9 cellular contexts compared by ENCODE assay signal in the genomic region with DNA sequence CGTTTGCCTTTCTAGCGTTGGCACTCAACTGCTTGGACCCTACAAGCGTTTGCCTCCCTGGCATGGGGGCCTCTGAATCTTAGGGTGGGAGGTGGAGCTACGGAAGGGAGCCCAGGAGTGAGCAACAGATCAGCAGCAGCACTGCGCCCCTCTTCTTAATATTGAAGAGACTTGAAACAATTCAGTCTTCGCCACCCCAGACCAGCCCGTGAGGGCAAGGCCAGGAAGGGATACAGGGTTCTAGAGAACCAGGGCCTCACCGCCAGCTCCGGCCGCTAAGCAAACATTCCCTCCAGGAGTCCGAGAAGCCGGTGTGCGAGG. TPM values are rescaled to one million over a fixed set of nuclear protein-coding genes. Genes with fewer than 3 reads are reported as not detected.
DNase-seq lines count a peak whose midpoint lies in the region; ATAC-seq, FAIRE-seq and TF ChIP-seq lines count a peak whose summit lies in the region.
"Had no signal": no experiment of that assay in that cellular context is flagged by ENCODE, and none has a peak within 500 bp of the region (broad histone marks: within the 10 kb centered on the region; RNA-seq: fewer than 3 reads in every experiment).

No MANE protein-coding gene starts in this region.

- no peaks in the 10 kb centered on the region; a peak in 1 of 4 replicates for H3K79me2 ChIP-seq in H1 (ENCODE audit: control insufficient read depth in 1 of 2, insufficient read depth in 2 of 2, low read length in 2 of 2)

- H4K8ac ChIP-seq in H1 (ENCODE audit: extremely low read depth, insufficient read depth, low read length), result peak overlapping the region; percentile 92

- H3K4me3 ChIP-seq in heart right ventricle, result peak overlapping the region; percentile 61 to 83 (median 74)
- H3K4me3 ChIP-seq in H1 (ENCODE audit: extremely low read depth in 1 of 4, insufficient read depth in 2 of 4, low read depth in 3 of 4, low read length in 4 of 4), result peak overlapping the region; percentile 52 to 84 (median 79)

- no peak for TF ChIP-seq RAD21 in H1 (IDR thresholded peaks at IDR 0.05 in 1 of 2, conservative IDR thresholded peaks at IDR 0.05 in 1 of 2; ENCODE audit: low read depth in 2 of 2, low read length in 2 of 2)

- 0 out of 2 replicates have a peak, but pooled peaks cover 2% of the 10 kb centered on the region for H3K79me1 ChIP-seq in H1 (ENCODE audit: low read depth, low read length)

- peaks cover 0 to 61% (median 0%) of the 10 kb centered on the region in 7 donors for H3K27me3 ChIP-seq in heart right ventricle
- peaks cover 0 to 22% (median 13%) of the 10 kb centered on the region in 4 experiments; a peak in 5 of 7 replicates for H3K27me3 ChIP-seq in H1 (replicated peaks in 1 of 4; ENCODE audit: control insufficient read depth in 3 of 4, extremely low read depth in 1 of 4, insufficient read depth in 3 of 4, low read length in 3 of 4)

- H3K4me1 ChIP-seq in heart right ventricle (peaks cover 8 to 75% (median 48%) of the 10 kb centered on the region in 9 donors), H1 (replicated peaks in 1 of 4; ENCODE audit: control insufficient read depth in 3 of 4, insufficient read depth in 4 of 4, low read length in 3 of 4) (peaks cover 10 to 42% (median 32%) of the 10 kb centered on the region in 4 experiments)

- peak overlapping the region; percentile 34; the same call in 1 of the 2 replicates for H2AFZ ChIP-seq in H1 (ENCODE audit: low read length)

- H3K27ac Mint-ChIP-seq in natural killer cell treated with Interleukin-12 subunit alpha and Interleukin-12 subunit beta and Interleukin-15 and Interleukin-18, amount 100 ng/mL, for 72 hours, result no peak overlapping the region

- H4K5ac ChIP-seq in H1 (ENCODE audit: insufficient read length, low read depth, low read length), result peak overlapping the region; percentile 81

- no peak for FAIRE-seq in H1 (lab: Jason Lieb, UNC)

- no peak overlapping the region for H3K14ac ChIP-seq in H1 (ENCODE audit: insufficient read length)

- no peak overlapping the region for H2AK5ac ChIP-seq in H1 (ENCODE audit: low read depth, low read length)

- CTCF ChIA-PET in H1 (lab: Charles Lee; ENCODE audit: partially characterized antibody), result interaction anchor here (0.5 to 1.4 kb wide), 12 partner anchors 12 to 861 kb away, joined by 3 to 9 read pairs (median 4); a partner anchor contains a TSS

- ATAC-seq in heart right ventricle (no peak), left ventricle myocardium superior (no peak), HG02884 (IDR thresholded peaks at IDR 0.05; ENCODE audit: unreplicated experiment) (no peak), GM18867 (IDR thresholded peaks at IDR 0.05; ENCODE audit: unreplicated experiment) (no peak)
- ATAC-seq in natural killer cell treated with Interleukin-12 subunit alpha and Interleukin-12 subunit beta and Interleukin-15 and Interleukin-18, amount 100 ng/mL, for 72 hours, result no peak

- no peak overlapping the region for H3K23ac ChIP-seq in H1 (ENCODE audit: insufficient read length)

- TF ChIP-seq CTCF in heart right ventricle (IDR thresholded peaks at IDR 0.05), result no peak
- no peak for TF ChIP-seq CTCF in H1 (IDR thresholded peaks at IDR 0.05; ENCODE audit: control extremely low read depth in 1 of 3, insufficient read depth in 1 of 3, low read depth in 1 of 3, low read length in 3 of 3)

- intact Hi-C loops in heart right ventricle (cut with DNase I), result loop anchor here in 1 of 10 donors (2.0 kb wide), 1 partner anchor 26 kb away; no protein-coding TSS in a partner anchor
- intact Hi-C loops in left ventricle myocardium superior (cut with micrococcal nuclease), result no loop called here

- H3K4me1 Mint-ChIP-seq in natural killer cell treated with Interleukin-12 subunit alpha and Interleukin-12 subunit beta and Interleukin-15 and Interleukin-18, amount 100 ng/mL, for 72 hours (ENCODE audit: low read depth in 2 of 2), result peaks cover 0 to 2% of the 10 kb centered on the region in 2 donors

- H3K4ac ChIP-seq in H1 (replicated peaks; ENCODE audit: insufficient read length, low read depth, low read length), result peak overlapping the region; percentile 46

- no peak overlapping the region for H2BK20ac ChIP-seq in H1 (ENCODE audit: low read length)

- peak overlapping the region; percentile 96 to 100 for H3K4me2 ChIP-seq in H1 (ENCODE audit: insufficient read depth in 1 of 2, low read depth in 2 of 2, low read length in 2 of 2)

- peak overlapping the region; percentile 97 for H2BK12ac ChIP-seq in H1 (ENCODE audit: low read depth, low read length)

- H2BK15ac ChIP-seq in H1 (ENCODE audit: low read length), result peak overlapping the region; percentile 99

- no peaks in the 10 kb centered on the region for H3K9me3 Mint-ChIP-seq in natural killer cell treated with Interleukin-12 subunit alpha and Interleukin-12 subunit beta and Interleukin-15 and Interleukin-18, amount 100 ng/mL, for 72 hours

- no peak for DNase-seq in heart right ventricle
- DNase-seq in left ventricle myocardium superior, result no peak
- DNase-seq in H1 (ENCODE audit: low read depth in 1 of 2, low spot score in 2 of 2), result no peak
- DNase-seq in natural killer cell treated with Interleukin-12 subunit alpha and Interleukin-12 subunit beta and Interleukin-15 and Interleukin-18, amount 100 ng/mL, for 72 hours (ENCODE audit: low spot score), result no peak
- DNase-seq in SKM-1 (lab: John Stamatoyannopoulos, UW; ENCODE audit: unreplicated experiment), result no peak
- DNase-seq in NCI-H526 treated with DMSO at 0.1 percent for 48 hours (lab: John Stamatoyannopoulos, UW), result no peak

- no peaks in the 10 kb centered on the region for H3K36me3 Mint-ChIP-seq in natural killer cell treated with Interleukin-12 subunit alpha and Interleukin-12 subunit beta and Interleukin-15 and Interleukin-18, amount 100 ng/mL, for 72 hours

- no peak overlapping the region for H3K56ac ChIP-seq in H1 (replicated peaks; ENCODE audit: insufficient read length, low read depth, low read length)

- peak overlapping the region; percentile 18 for H2BK120ac ChIP-seq in H1 (replicated peaks; ENCODE audit: low read depth, low read length)

- POLR2A ChIA-PET in H1 (lab: Charles Lee; ENCODE audit: partially characterized antibody), result interaction anchor here (0.7 to 2.7 kb wide), 12 partner anchors 10 to 69 kb away, joined by 3 to 8 read pairs (median 4); a partner anchor contains a TSS

- H4K91ac ChIP-seq in H1 (replicated peaks; ENCODE audit: insufficient read length, low read length), result peak overlapping the region; percentile 92

- peak overlapping the region; percentile 32 for H3K4me3 Mint-ChIP-seq in natural killer cell treated with Interleukin-12 subunit alpha and Interleukin-12 subunit beta and Interleukin-15 and Interleukin-18, amount 100 ng/mL, for 72 hours

- H3K36me3 ChIP-seq in heart right ventricle (no peaks in the 10 kb centered on the region), H1 (ENCODE audit: control insufficient read depth in 2 of 4, insufficient read depth in 4 of 4, low read length in 3 of 4) (no peaks in the 10 kb centered on the region)

- TF ChIP-seq EP300 in H1 (IDR thresholded peaks at IDR 0.05; ENCODE audit: borderline replicate concordance in 1 of 2, low read depth in 2 of 2, low read length in 2 of 2), result no peak

- H3K27me3 Mint-ChIP-seq in natural killer cell treated with Interleukin-12 subunit alpha and Interleukin-12 subunit beta and Interleukin-15 and Interleukin-18, amount 100 ng/mL, for 72 hours, result peaks cover 20% of the 10 kb centered on the region in 2 donors

- H3K23me2 ChIP-seq in H1 (ENCODE audit: low read depth, low read length), result peaks cover 24% of the 10 kb centered on the region

- H4K20me1 ChIP-seq in H1 (replicated peaks in 1 of 2; ENCODE audit: control insufficient read depth in 1 of 2, insufficient read depth in 2 of 2, low read length in 2 of 2), result peaks cover 0 to 2% of the 10 kb centered on the region in 2 experiments

- no peak; a peak in 1 of 3 replicates for TF ChIP-seq POLR2A in H1 (IDR thresholded peaks at IDR 0.05; ENCODE audit: control extremely low read depth in 1 of 2, low read depth in 2 of 2, low read length in 2 of 2)

- H3K9ac ChIP-seq in H1 (replicated peaks in 1 of 4; ENCODE audit: extremely low read depth in 1 of 4, low read depth in 3 of 4, low read length in 3 of 4), result peak overlapping the region in 3 of 4 experiments; percentile 20 to 46 (median 22); a peak in 3 of 7 replicates

- WGBS in heart right ventricle, 2 donors, result 20 to 25% methylated on average over 13 of the region's 13 CpGs
- 5% methylated on average over 13 of the region's 13 CpGs; no CpG with 5 or more reads in 1 of the 2 experiments for WGBS in H1 (ENCODE audit: extremely low coverage in 1 of 2, insufficient coverage in 1 of 2, insufficient read length in 1 of 2, insufficient replicate concordance in 2 of 2, low coverage in 1 of 2, low lambda C conversion rate in 2 of 2, missing lambda C conversion rate in 1 of 2), 2 experiments

- no peaks in the 10 kb centered on the region for H3K9me3 ChIP-seq in heart right ventricle
- no peaks in the 10 kb centered on the region for H3K9me3 ChIP-seq in H1 (ENCODE audit: insufficient read depth in 2 of 2, low read depth in 1 of 2, low read length in 1 of 2)

- peak overlapping the region; percentile 83 to 99 (median 96) for H3K27ac ChIP-seq in heart right ventricle
- no peak overlapping the region for H3K27ac ChIP-seq in H1 (ENCODE audit: low read depth, low read length)

- H3K18ac ChIP-seq in H1 (ENCODE audit: extremely low read depth, low read length), result peak overlapping the region; percentile 76

- peak overlapping the region; percentile 73; the same call in 1 of the 2 replicates for H2BK5ac ChIP-seq in H1 (ENCODE audit: low read depth, low read length)

RNA-seq across cellular contexts. Expression of a gene that starts 1.5 kb away (rescaled TPM):
- total RNA-seq in heart right ventricle (10 to 100 TPM; 28.0 to 41.0 (median 32.5) TPM), left ventricle myocardium superior (34.4 TPM)
- polyA plus RNA-seq in heart right ventricle (10 to 100 TPM; 29.5 to 38.2 TPM), H1 (2011; rRNA removed) (55.8 and 58.7 TPM in 2 replicates)
- 17.1 and 18.3 TPM in 2 replicates for total RNA-seq in H1 (2021; fragmentation: NEBNext Ultra II Directional; extraction: Animal tissue kit (Norgen Biotek cat#: 25700))
- polyA plus RNA-seq in H1 (2011; cell fraction: cytosol; rRNA removed), result 47.4 TPM
- 60.7 TPM for polyA plus RNA-seq in H1 (2011; cell fraction: nucleus; rRNA removed)
- 8.3 to 26.4 TPM (median 23.9 TPM) in 4 replicates for polyA plus RNA-seq in H1 (2012, experiment 1 of 2)
- 21.0 TPM for polyA plus RNA-seq in H1 (2012, experiment 2 of 2)
- 21.4 TPM for polyA plus RNA-seq in H1 (2013, experiment 1 of 2)
- 20.6 TPM for polyA plus RNA-seq in H1 (2013, experiment 2 of 2)
- polyA minus RNA-seq in H1 (2011; rRNA and poly(A)+ RNA removed), result 23.1 and 27.5 TPM in 2 replicates
- polyA minus RNA-seq in H1 (2011; cell fraction: cytosol; rRNA and poly(A)+ RNA removed), result 29.0 TPM
- polyA minus RNA-seq in H1 (2011; cell fraction: nucleus; rRNA and poly(A)+ RNA removed), result 19.2 TPM
- under 1 TPM in 1 of 2 donors, not detected in 1; 0.25 TPM for total RNA-seq in natural killer cell treated with Interleukin-12 subunit alpha and Interleukin-12 subunit beta and Interleukin-15 and Interleukin-18, amount 100 ng/mL, for 72 hours

RNA-seq across cellular contexts. Expression of a gene that starts 36.1 kb away (rescaled TPM):
- total RNA-seq in heart right ventricle, result 10 to 100 TPM in 1 of 10 donors, 1 to 10 TPM in 4, under 1 TPM in 5; 0.38 to 13.1 (median 1.4) TPM
- 1 to 10 TPM in 1 of 2 donors, under 1 TPM in 1; 0.95 to 1.9 TPM for polyA plus RNA-seq in heart right ventricle
- total RNA-seq in left ventricle myocardium superior, result 1.9 TPM
- total RNA-seq in H1 (2021; fragmentation: NEBNext Ultra II Directional; extraction: Animal tissue kit (Norgen Biotek cat#: 25700)), result 0.46 and 0.52 TPM in 2 replicates
- polyA plus RNA-seq in H1 (2011; rRNA removed), result 1.3 and 1.6 TPM in 2 replicates
- 1.5 TPM for polyA plus RNA-seq in H1 (2011; cell fraction: cytosol; rRNA removed)
- 2.0 TPM for polyA plus RNA-seq in H1 (2011; cell fraction: nucleus; rRNA removed)
- polyA plus RNA-seq in H1 (2012, experiment 1 of 2), result 0.75 to 2.2 TPM (median 1.1 TPM) in 4 replicates
- polyA plus RNA-seq in H1 (2012, experiment 2 of 2), result 0.81 TPM
- 1.2 TPM for polyA plus RNA-seq in H1 (2013, experiment 1 of 2)
- polyA plus RNA-seq in H1 (2013, experiment 2 of 2), result 1.2 TPM
- polyA minus RNA-seq in H1 (2011; rRNA and poly(A)+ RNA removed), result 1.2 and 1.8 TPM in 2 replicates
- polyA minus RNA-seq in H1 (2011; cell fraction: cytosol; rRNA and poly(A)+ RNA removed), result not detected
- 0.30 TPM for polyA minus RNA-seq in H1 (2011; cell fraction: nucleus; rRNA and poly(A)+ RNA removed)
- 10 to 100 TPM; 17.6 to 43.7 TPM for total RNA-seq in natural killer cell treated with Interleukin-12 subunit alpha and Interleukin-12 subunit beta and Interleukin-15 and Interleukin-18, amount 100 ng/mL, for 72 hours
- total RNA-seq: Daoy had no signal

Comparison
In these comparisons a context has a peak if more than half of its experiments do, and no peak if none do; other contexts are left out.
1. RNA of a gene that starts 1.5 kb away (total RNA-seq): 34.4 TPM in left ventricle myocardium superior (single experiment), 28.0 to 41.0 TPM in heart right ventricle and 17.1 to 18.3 TPM in H1; 0.25 TPM in natural killer cell treated with Interleukin-12 subunit alpha and Interleukin-12 subunit beta and Interleukin-15 and Interleukin-18, amount 100 ng/mL, for 72 hours; every median in the first group is over 10 times any median in the second.